In genomic region chr22:31879585-31879984, GRCh38 we compare ENCODE assay signal across 23 cellular contexts.
"Had no signal": no experiment of that assay in that cellular context is flagged by ENCODE, and none has a peak within 500 bp of the region (broad histone marks: within the 10 kb centered on the region; RNA-seq: fewer than 3 reads in every experiment).

No MANE protein-coding gene starts in this region.

- H3K9me3 ChIP-seq: gastroesophageal sphincter, heart left ventricle, neutrophil, pancreas, right lobe of liver, suprapubic skin, transverse colon had no signal

- H3K27ac ChIP-seq: gastroesophageal sphincter, heart left ventricle, hepatocyte, pancreas, right lobe of liver, suprapubic skin, transverse colon had no signal

- H3K4me1 Mint-ChIP-seq: central memory CD8-positive, alpha-beta T cell; memory B cell; nephron had no signal

- H3K4me3 ChIP-seq: dorsolateral prefrontal cortex, gastroesophageal sphincter, heart left ventricle, hepatocyte, lung, pancreas, right lobe of liver, suprapubic skin, transverse colon had no signal

- H3K27me3 ChIP-seq: dorsolateral prefrontal cortex, gastroesophageal sphincter, heart left ventricle, hepatocyte, neutrophil, pancreas, right lobe of liver, suprapubic skin, transverse colon had no signal

- H3K4me1 ChIP-seq: gastroesophageal sphincter, heart left ventricle, right lobe of liver, suprapubic skin, transverse colon had no signal

- H3K27me3 Mint-ChIP-seq: central memory CD8-positive, alpha-beta T cell; memory B cell; naive thymus-derived CD4-positive, alpha-beta T cell; stimulated activated naive CD8-positive, alpha-beta T cell treated with anti-CD3 and anti-CD28 coated beads, Interleukin-15, amount 100 ng/mL, for 72 hours had no signal

- H3K4me3 Mint-ChIP-seq: central memory CD8-positive, alpha-beta T cell; memory B cell; mesothelial cell of epicardium; naive thymus-derived CD4-positive, alpha-beta T cell; nephron; stimulated activated naive CD8-positive, alpha-beta T cell treated with anti-CD3 and anti-CD28 coated beads, Interleukin-15, amount 100 ng/mL, for 72 hours had no signal

- H3K9me3 Mint-ChIP-seq: central memory CD8-positive, alpha-beta T cell; memory B cell; mesothelial cell of epicardium; naive thymus-derived CD4-positive, alpha-beta T cell; nephron; stimulated activated naive CD8-positive, alpha-beta T cell treated with anti-CD3 and anti-CD28 coated beads, Interleukin-15, amount 100 ng/mL, for 72 hours had no signal

- H3K27ac Mint-ChIP-seq: memory B cell, mesothelial cell of epicardium, nephron had no signal

- DNase-seq: effector CD4-positive, alpha-beta T cell; heart left ventricle; kidney; naive thymus-derived CD4-positive, alpha-beta T cell; pancreas; right lobe of liver; small intestine; stimulated activated CD4-positive, alpha-beta T cell treated with anti-CD3 and anti-CD28 coated beads, Interleukin-1b, Interleukin-23, amount 100 ng/mL, for 48 hours; stimulated activated CD4-positive, alpha-beta T cell treated with anti-CD3 and anti-CD28 coated beads, Interleukin-4, amount 100 ng/mL, for 1 hour; stimulated activated CD8-positive, alpha-beta memory T cell treated with anti-CD3 and anti-CD28 coated beads, Interleukin-4, amount 100 ng/mL, for 48 hours; stimulated activated naive CD4-positive, alpha-beta T cell; stimulated activated naive CD8-positive, alpha-beta T cell treated with anti-CD3 and anti-CD28 coated beads, Interleukin-15, amount 100 ng/mL, for 72 hours; transverse colon had no signal
